ENCODE assay signal across 18 cellular contexts in genomic region chr9:19698960-19699359, GRCh38.
A peak's percentile ranks its signal among the peaks of the same experiment; 100 is the strongest.
DNase-seq lines count a peak whose midpoint lies in the region; ATAC-seq and TF ChIP-seq lines count a peak whose summit lies in the region.
"Had no signal": no experiment of that assay in that cellular context is flagged by ENCODE, and none has a peak within 500 bp of the region (broad histone marks: within the 10 kb centered on the region; RNA-seq: fewer than 3 reads in every experiment).

No MANE protein-coding gene starts in this region.

- H3K4me3 Mint-ChIP-seq in T-helper 2 cell treated with Interferon-gamma antibody and Interleukin-4, amounts not matched to agents 5 μg/mL and 100 μg/mL, for 36 hours = no peak overlapping the region
- H3K4me3 Mint-ChIP-seq in natural killer cell = no peak overlapping the region
- H3K4me3 Mint-ChIP-seq: B cell had no signal

- ATAC-seq in natural killer cell = no peak

- DNase-seq in ELF-1 (ENCODE audit: low read depth, low spot score) (peak; percentile 23), NCI-H748 (lab: John Stamatoyannopoulos, UW; ENCODE audit: unreplicated experiment) (peak; percentile 44), dorsolateral prefrontal cortex (no peak), natural killer cell (no peak), kidney tubule cell (ENCODE audit: low spot score) (no peak)
- DNase-seq in T-helper 2 cell treated with Interferon-gamma antibody and Interleukin-4, amounts not matched to agents 5 μg/mL and 100 μg/mL, for 36 hours (ENCODE audit: low spot score) = no peak
- DNase-seq: H7, NCI-H1092 treated with DMSO at 0.1 percent for 48 hours, NCI-H146, NCI-H2029 treated with DMSO at 0.1 percent for 48 hours, NCI-H2171, NCI-H446, NCI-H526 treated with DMSO at 0.1 percent for 48 hours, OCI-M1, SHP77 had no signal

- H3K27me3 ChIP-seq in dorsolateral prefrontal cortex (no peaks in the 10 kb centered on the region), layer of hippocampus (ENCODE audit: control insufficient read depth, insufficient read depth, low read length) (no peaks in the 10 kb centered on the region)

- H3K4me1 Mint-ChIP-seq in T-helper 2 cell treated with Interferon-gamma antibody and Interleukin-4, amounts not matched to agents 5 μg/mL and 100 μg/mL, for 36 hours (ENCODE audit: low read depth) = no peaks in the 10 kb centered on the region
- no peaks in the 10 kb centered on the region for H3K4me1 Mint-ChIP-seq in natural killer cell
- H3K4me1 Mint-ChIP-seq: B cell had no signal

- TF ChIP-seq CTCF in dorsolateral prefrontal cortex (IDR thresholded peaks at IDR 0.05 in 54 of 56, conservative IDR thresholded peaks at IDR 0.05 in 2 of 56; ENCODE audit: low read depth in 1 of 56, partially characterized antibody in 56 of 56) (no peak), natural killer cell (IDR thresholded peaks at IDR 0.05) (no peak)

- H3K9me3 Mint-ChIP-seq in T-helper 2 cell treated with Interferon-gamma antibody and Interleukin-4, amounts not matched to agents 5 μg/mL and 100 μg/mL, for 36 hours = no peaks in the 10 kb centered on the region
- peaks cover 0 to 2% of the 10 kb centered on the region in 2 donors for H3K9me3 Mint-ChIP-seq in natural killer cell

- no peaks in the 10 kb centered on the region for H3K36me3 Mint-ChIP-seq in T-helper 2 cell treated with Interferon-gamma antibody and Interleukin-4, amounts not matched to agents 5 μg/mL and 100 μg/mL, for 36 hours (ENCODE audit: low read depth)
- H3K36me3 Mint-ChIP-seq in natural killer cell = no peaks in the 10 kb centered on the region

- intact Hi-C loops in dorsolateral prefrontal cortex (cut with DNase I) (loop anchor here in 1 of 2 donors (2.0 kb wide), 1 partner anchor 66 kb away; no protein-coding TSS in a partner anchor), natural killer cell (cut with micrococcal nuclease) (no loop called here)

- no peak overlapping the region for H3K27ac Mint-ChIP-seq in T-helper 2 cell treated with Interferon-gamma antibody and Interleukin-4, amounts not matched to agents 5 μg/mL and 100 μg/mL, for 36 hours
- no peak overlapping the region for H3K27ac Mint-ChIP-seq in natural killer cell
- H3K27ac Mint-ChIP-seq: B cell had no signal

- H3K27me3 Mint-ChIP-seq in T-helper 2 cell treated with Interferon-gamma antibody and Interleukin-4, amounts not matched to agents 5 μg/mL and 100 μg/mL, for 36 hours (ENCODE audit: low read depth) = no peaks in the 10 kb centered on the region
- no peaks in the 10 kb centered on the region for H3K27me3 Mint-ChIP-seq in natural killer cell (ENCODE audit: low read depth in 2 of 2)
- H3K27me3 Mint-ChIP-seq: B cell had no signal

- H3K4me3 ChIP-seq in dorsolateral prefrontal cortex = no peak overlapping the region
- H3K4me3 ChIP-seq: SK-N-MC had no signal

- H3K27ac ChIP-seq in dorsolateral prefrontal cortex = peak overlapping the region; percentile 59 to 99 (median 93)
- H3K27ac ChIP-seq in layer of hippocampus (ENCODE audit: low read depth, low read length) = peak overlapping the region; percentile 96
- H3K27ac ChIP-seq: SK-N-MC had no signal

Comparison
In these comparisons a context has a peak if more than half of its experiments do, and no peak if none do; other contexts are left out.
1. DNase-seq: peak in ELF-1 (single experiment) and NCI-H748 (single experiment); none in dorsolateral prefrontal cortex (0 of 10), T-helper 2 cell treated with Interferon-gamma antibody and Interleukin-4, amounts not matched to agents 5 μg/mL and 100 μg/mL, for 36 hours (single experiment), natural killer cell (single experiment) and kidney tubule cell (single experiment).